ENCODE assay signal across 1 cellular context in the genomic region with DNA sequence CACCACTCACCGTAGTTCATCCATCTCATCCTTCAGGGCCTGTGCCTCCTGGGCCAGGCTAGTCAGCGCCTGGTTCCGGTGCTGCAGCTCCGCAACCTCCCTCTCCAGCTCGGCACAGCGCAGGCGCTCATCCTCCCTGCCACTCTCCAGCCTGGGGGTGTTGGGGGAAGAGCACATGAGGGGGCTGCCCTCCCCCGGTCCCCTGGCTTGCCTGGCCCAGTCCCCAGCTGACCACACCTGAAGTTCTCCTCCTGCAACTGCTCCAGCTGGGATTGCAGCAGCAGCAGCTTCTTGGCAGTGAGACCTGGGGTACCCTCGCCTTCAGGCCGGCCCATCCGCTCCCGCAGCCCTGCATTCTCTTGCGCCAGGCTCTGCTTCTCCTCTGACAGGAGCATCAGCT.
TF ChIP-seq lines count a peak whose summit lies in the region.

No MANE protein-coding gene starts in this region.

TF ChIP-seq in HEK293, 187 proteins besides CTCF, POLR2A, EP300 and RAD21 (continued from another document):
- no peak for TF ChIP-seq ZNF629 (tag by site-specific recombination; IDR thresholded peaks at IDR 0.05)
